ENCODE assay signal across 13 cellular contexts in genomic region chr3:46908294-46908985, GRCh38. TPM values are rescaled to one million over a fixed set of nuclear protein-coding genes. Genes with fewer than 3 reads are reported as not detected.
DNase-seq lines count a peak whose midpoint lies in the region; ATAC-seq, FAIRE-seq and TF ChIP-seq lines count a peak whose summit lies in the region.
"Had no signal": no experiment of that assay in that cellular context is flagged by ENCODE, and none has a peak within 500 bp of the region (broad histone marks: within the 10 kb centered on the region; RNA-seq: fewer than 3 reads in every experiment).

No MANE protein-coding gene starts in this region.

- H3K4me3 ChIP-seq in GM12864 (ENCODE audit: low read depth, low read length) (no peak overlapping the region), astrocyte (ENCODE audit: insufficient read depth, low read depth, low read length) (no peak overlapping the region), gastroesophageal sphincter (no peak overlapping the region)
- H3K4me3 ChIP-seq: HAP-1 had no signal

- peak overlapping the region; percentile 50 for H3K4me2 ChIP-seq in astrocyte (ENCODE audit: low read length)

- no peak for DNase-seq in GM12864 (ENCODE audit: low read depth)
- DNase-seq in astrocyte (ENCODE audit: low read depth): peak; percentile 78
- peak; percentile 72 for DNase-seq in Right ventricle myocardium superior
- no peak for DNase-seq in sciatic nerve (ENCODE audit: low spot score)
- no peak for DNase-seq in activated CD8-positive, alpha-beta memory T cell treated with anti-CD3 and anti-CD28 coated beads, Interleukin-2, amount 50 U/mL, for 4 hours
- DNase-seq: activated CD4-positive, alpha-beta T cell treated with anti-CD3 and anti-CD28 coated beads for 4 hours; activated naive CD4-positive, alpha-beta T cell treated with Interleukin-2 at 50 U/mL for 16 hours; DND-41; endodermal cell had no signal

- no peak for TF ChIP-seq POLR2A in gastroesophageal sphincter (IDR thresholded peaks at IDR 0.05)

- H3K27me3 ChIP-seq in astrocyte (ENCODE audit: insufficient read depth, low read length) (no peaks in the 10 kb centered on the region), gastroesophageal sphincter (peaks cover 24% of the 10 kb centered on the region)

- H3K27ac Mint-ChIP-seq in astrocyte (ENCODE audit: unreplicated experiment): no peak overlapping the region
- H3K27ac Mint-ChIP-seq: endodermal cell had no signal

- ATAC-seq in Right ventricle myocardium superior (ENCODE audit: poor library complexity) (peak; percentile 28), sciatic nerve (peak; percentile 77), GM18870 (IDR thresholded peaks at IDR 0.05; ENCODE audit: unreplicated experiment) (no peak), HG03460 (IDR thresholded peaks at IDR 0.05; ENCODE audit: unreplicated experiment) (no peak), gastroesophageal sphincter (no peak)

- H3K4me3 Mint-ChIP-seq in astrocyte (ENCODE audit: unreplicated experiment): no peak overlapping the region
- H3K4me3 Mint-ChIP-seq: endodermal cell had no signal

- H3K9me3 ChIP-seq in astrocyte (ENCODE audit: insufficient read depth, low read depth, low read length) (no peaks in the 10 kb centered on the region), gastroesophageal sphincter (no peaks in the 10 kb centered on the region)
- H3K9me3 ChIP-seq: HAP-1 had no signal

- no peak overlapping the region for H3K27ac ChIP-seq in astrocyte (ENCODE audit: low read depth, low read length)
- no peak overlapping the region for H3K27ac ChIP-seq in gastroesophageal sphincter

- peaks cover 1% of the 10 kb centered on the region for H3K4me1 Mint-ChIP-seq in astrocyte (ENCODE audit: low read depth, unreplicated experiment)
- H3K4me1 Mint-ChIP-seq: endodermal cell had no signal

- peaks cover under 1% of the 10 kb centered on the region for H4K20me1 ChIP-seq in astrocyte (ENCODE audit: insufficient read depth, low read length)

- H3K79me2 ChIP-seq in astrocyte (ENCODE audit: insufficient read depth, low read length): no peaks in the 10 kb centered on the region

- FAIRE-seq in astrocyte (lab: Jason Lieb, UNC): no peak

- H3K4me1 ChIP-seq in astrocyte (ENCODE audit: insufficient read depth, low read length) (peaks cover 26% of the 10 kb centered on the region), gastroesophageal sphincter (peaks cover 0 to 27% (median 13%) of the 10 kb centered on the region in 3 donors)
- H3K4me1 ChIP-seq: HAP-1 had no signal

- H3K36me3 Mint-ChIP-seq in astrocyte (ENCODE audit: low read depth, unreplicated experiment): no peaks in the 10 kb centered on the region

- H3K36me3 ChIP-seq in astrocyte (ENCODE audit: insufficient read depth, low read length) (no peaks in the 10 kb centered on the region), gastroesophageal sphincter (no peaks in the 10 kb centered on the region)
- H3K36me3 ChIP-seq: HAP-1 had no signal

- H3K9me3 Mint-ChIP-seq in astrocyte (ENCODE audit: unreplicated experiment): no peaks in the 10 kb centered on the region
- H3K9me3 Mint-ChIP-seq: endodermal cell had no signal

- H3K9ac ChIP-seq in astrocyte (ENCODE audit: low read length): no peak overlapping the region

- intact Hi-C loops in Right ventricle myocardium superior (cut with DNase I) (loop anchor here (5.0 kb wide), 1 partner anchor 201 kb away; no protein-coding TSS in a partner anchor), sciatic nerve (cut with DNase I) (loop anchor here (5.0 kb wide), 1 partner anchor 201 kb away; no protein-coding TSS in a partner anchor)

- no peak for TF ChIP-seq EP300 in gastroesophageal sphincter (IDR thresholded peaks at IDR 0.05)

- 39 to 58% methylated on average over 6 to 23 of the region's 24 CpGs for WGBS in gastroesophageal sphincter (ENCODE audit: low coverage in 1 of 2), 2 donors

- peaks cover 14% of the 10 kb centered on the region for H3K27me3 Mint-ChIP-seq in astrocyte (ENCODE audit: low read depth, unreplicated experiment)

- peak; percentile 12 for TF ChIP-seq CTCF in GM12864 (IDR thresholded peaks at IDR 0.05; ENCODE audit: low read depth, low read length, missing control alignments)
- no peak for TF ChIP-seq CTCF in astrocyte (IDR thresholded peaks at IDR 0.05; ENCODE audit: insufficient read depth, low read depth, low read length)
- TF ChIP-seq CTCF in gastroesophageal sphincter (IDR thresholded peaks at IDR 0.05): peak in 1 of 4 experiments; percentile 24

- no peak overlapping the region for H2AFZ ChIP-seq in astrocyte (ENCODE audit: low read depth, low read length)

RNA-seq across cellular contexts. Expression of gene PTH1R, which starts 30.9 kb away (rescaled TPM):
- total RNA-seq in astrocyte (4.4 and 5.2 TPM in 2 replicates), Right ventricle myocardium superior (11.8 TPM), sciatic nerve (6.6 TPM), gastroesophageal sphincter (10 to 100 TPM in 3 of 4 donors, 1 to 10 TPM in 1; 7.8 to 18.5 (median 14.5) TPM)

RNA-seq across cellular contexts. Expression of gene MYL3, which starts 45.2 kb away (rescaled TPM):
- total RNA-seq in astrocyte (0.43 and 0.89 TPM in 2 replicates), Right ventricle myocardium superior (10,727 TPM), sciatic nerve (3.3 TPM), gastroesophageal sphincter (1 to 10 TPM; 2.6 to 5.3 (median 4.2) TPM)

Comparison
In these comparisons a context has a peak if more than half of its experiments do, and no peak if none do; other contexts are left out.
1. DNase-seq: peak in astrocyte (single experiment) and Right ventricle myocardium superior (single experiment); none in GM12864 (single experiment), sciatic nerve (single experiment) and activated CD8-positive, alpha-beta memory T cell treated with anti-CD3 and anti-CD28 coated beads, Interleukin-2, amount 50 U/mL, for 4 hours (single experiment).
2. ATAC-seq: peak in Right ventricle myocardium superior (single experiment) and sciatic nerve (single experiment); none in GM18870 (single experiment), HG03460 (single experiment) and gastroesophageal sphincter (single experiment).
3. RNA of gene MYL3, which starts 45.2 kb away (total RNA-seq): 10,727 TPM in Right ventricle myocardium superior (single experiment); 2.6 to 5.3 TPM in gastroesophageal sphincter, 3.3 TPM in sciatic nerve (single experiment) and 0.43 to 0.89 TPM in astrocyte; every median in the first group is over 1,000 times any median in the second.